6 cellular contexts compared by ENCODE assay signal in genomic region chr2:131521524-131521923, GRCh38. TPM values are rescaled to one million over a fixed set of nuclear protein-coding genes. Genes with fewer than 3 reads are reported as not detected.
"Had no signal": no experiment of that assay in that cellular context is flagged by ENCODE, and none has a peak within 500 bp of the region (broad histone marks: within the 10 kb centered on the region; RNA-seq: fewer than 3 reads in every experiment).

No MANE protein-coding gene starts in this region.

RNA-seq across cellular contexts. Expression of gene CCDC74A, which starts 6.2 kb away (rescaled TPM):
- total RNA-seq: HT1080, SJCRH30 had no signal
- polyA plus RNA-seq: IgD-negative memory B cell had no signal

RNA-seq across cellular contexts. Expression of gene TUBA3D, which starts 45.6 kb away (rescaled TPM):
- total RNA-seq: MCF 10A, OCI-LY7, PC-3, SJCRH30 had no signal
- polyA plus RNA-seq: IgD-negative memory B cell had no signal
